Comparison of ENCODE assay signal across 16 cellular contexts in the genomic region with DNA sequence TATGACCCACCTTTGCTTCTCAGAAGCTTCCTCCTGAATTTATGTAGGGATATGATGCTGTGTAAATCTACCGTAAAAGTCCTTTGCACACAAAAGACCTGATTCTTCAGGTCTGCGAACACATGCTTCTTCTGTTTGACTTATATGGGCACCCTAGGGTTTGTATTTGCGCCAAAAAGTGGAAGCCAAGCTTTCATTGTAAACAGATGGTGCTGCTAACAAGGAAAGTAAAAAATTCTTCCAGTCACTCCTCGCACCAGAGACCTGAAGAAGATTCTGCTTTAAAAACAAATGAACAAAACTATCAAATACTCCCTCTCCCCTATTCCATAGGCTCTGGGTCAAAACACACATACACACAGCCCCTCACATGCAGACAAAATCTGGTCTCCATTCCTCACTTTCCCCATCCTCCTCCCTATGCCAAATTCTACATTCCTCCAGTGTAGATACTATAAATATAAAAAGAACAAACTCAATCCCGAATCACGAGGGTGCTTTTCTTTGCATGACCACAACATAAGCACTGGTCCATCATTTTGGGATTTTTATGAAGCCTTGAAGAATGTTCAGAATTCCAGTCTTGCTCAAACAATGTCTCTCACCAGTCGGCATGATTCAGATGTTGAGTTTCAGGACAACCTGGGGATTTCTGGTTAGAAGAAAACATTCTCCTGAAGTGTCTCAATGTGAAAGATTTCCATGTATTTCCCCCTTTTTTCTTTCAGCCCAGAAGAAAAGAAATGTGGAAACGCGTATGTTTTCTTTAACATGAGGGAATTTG.
DNase-seq lines count a peak whose midpoint lies in the region; ATAC-seq and TF ChIP-seq lines count a peak whose summit lies in the region.
"Had no signal": no experiment of that assay in that cellular context is flagged by ENCODE, and none has a peak within 500 bp of the region (broad histone marks: within the 10 kb centered on the region; RNA-seq: fewer than 3 reads in every experiment).

No MANE protein-coding gene starts in this region.

- no peak for TF ChIP-seq CTCF in BJ (IDR thresholded peaks at IDR 0.05; ENCODE audit: insufficient read depth, low read depth, low read length)
- TF ChIP-seq CTCF in esophagus muscularis mucosa (IDR thresholded peaks at IDR 0.05): no peak
- no peak for TF ChIP-seq CTCF in WTC11 (IDR thresholded peaks at IDR 0.05)

- DNase-seq in BJ (ENCODE audit: low read depth): peak; percentile 66
- DNase-seq in NCI-H69 (lab: John Stamatoyannopoulos, UW): peak; percentile 67
- DNase-seq in esophagus muscularis mucosa (ENCODE audit: extremely low spot score): peak; percentile 37
- DNase-seq in non-pigmented ciliary epithelial cell (ENCODE audit: low read depth): peak; percentile 94
- DNase-seq in COLO668 (lab: John Stamatoyannopoulos, UW; ENCODE audit: unreplicated experiment): no peak
- DNase-seq in WTC11 (ENCODE audit: low spot score): no peak
- no peak for DNase-seq in activated CD4-positive, alpha-beta T cell treated with anti-CD3 and anti-CD28 coated beads for 4 hours
- DNase-seq in erythroblast (lab: John Stamatoyannopoulos, UW): no peak
- DNase-seq: activated CD4-positive, alpha-beta T cell treated with anti-CD3 and anti-CD28 coated beads, Interleukin-2, amount 50 U/mL, for 48 hours; activated T-cell treated with anti-CD3 and anti-CD28 coated beads, Interleukin-2, amount 50 U/mL, for 48 hours; anterior cingulate cortex; CD4-positive, CD25-positive, alpha-beta regulatory T cell; effector CD4-positive, alpha-beta T cell; MV-4-11; SIG-M5 had no signal

- no peaks in the 10 kb centered on the region for H3K36me3 ChIP-seq in BJ (ENCODE audit: control insufficient read depth, insufficient read depth, low read length)
- no peaks in the 10 kb centered on the region for H3K36me3 ChIP-seq in esophagus muscularis mucosa
- H3K36me3 ChIP-seq: tibial nerve had no signal

- H3K4me1 ChIP-seq in esophagus muscularis mucosa: peaks cover 16 to 43% (median 20%) of the 10 kb centered on the region in 4 donors
- H3K4me1 ChIP-seq: tibial nerve had no signal

- TF ChIP-seq POLR2A in esophagus muscularis mucosa (IDR thresholded peaks at IDR 0.05; ENCODE audit: low read depth): no peak
- no peak for TF ChIP-seq POLR2A in erythroblast (IDR thresholded peaks at IDR 0.05; ENCODE audit: low read length)

- POLR2A ChIA-PET in BJ (lab: Charles Lee) (interaction anchor here (0.7 kb wide), 1 partner anchor 11 kb away, joined by 3 read pairs; no protein-coding TSS in a partner anchor), WTC11 (lab: Charles Lee) (no interaction called here)

- no peaks in the 10 kb centered on the region for H3K27me3 ChIP-seq in BJ (ENCODE audit: control insufficient read depth, insufficient read depth, low read length)
- H3K27me3 ChIP-seq in esophagus muscularis mucosa: no peaks in the 10 kb centered on the region
- H3K27me3 ChIP-seq: tibial nerve had no signal

- H3K27me3 Mint-ChIP-seq in WTC11 (ENCODE audit: low read depth): no peaks in the 10 kb centered on the region

- intact Hi-C loops in esophagus muscularis mucosa (cut with DNase I): no loop called here

- CTCF ChIA-PET in BJ (lab: Yijun Ruan, JAX): interaction anchor here (0.7 kb wide), 1 partner anchor 842 kb away, joined by 3 read pairs; no protein-coding TSS in a partner anchor
- CTCF ChIA-PET in WTC11 (lab: Charles Lee): no interaction called here

- ATAC-seq in WTC11: no peak

- H3K4me3 ChIP-seq in BJ (ENCODE audit: low read depth, low read length): no peak overlapping the region
- H3K4me3 ChIP-seq in esophagus muscularis mucosa: peak overlapping the region in 1 of 4 donors; percentile 4
- H3K4me3 ChIP-seq: tibial nerve had no signal

- no peaks in the 10 kb centered on the region for H3K9me3 ChIP-seq in esophagus muscularis mucosa
- H3K9me3 ChIP-seq: tibial nerve had no signal

- no peak for TF ChIP-seq EP300 in esophagus muscularis mucosa (IDR thresholded peaks at IDR 0.05)

- H3K36me3 Mint-ChIP-seq in WTC11: no peaks in the 10 kb centered on the region
- H3K36me3 Mint-ChIP-seq: CD4-positive, CD25-positive, alpha-beta regulatory T cell had no signal

- H3K4me1 Mint-ChIP-seq in WTC11: peaks cover 19% of the 10 kb centered on the region
- H3K4me1 Mint-ChIP-seq: CD4-positive, CD25-positive, alpha-beta regulatory T cell had no signal

- no peak overlapping the region for H3K4me3 Mint-ChIP-seq in WTC11
- H3K4me3 Mint-ChIP-seq: CD4-positive, CD25-positive, alpha-beta regulatory T cell had no signal

- no peaks in the 10 kb centered on the region for H3K9me3 Mint-ChIP-seq in WTC11

- 69% methylated on average over 9 of the region's 9 CpGs for WGBS in esophagus muscularis mucosa

- no peak overlapping the region for H3K27ac Mint-ChIP-seq in WTC11
- H3K27ac Mint-ChIP-seq: CD4-positive, CD25-positive, alpha-beta regulatory T cell had no signal

- peak overlapping the region; percentile 35 to 70 (median 49) for H3K27ac ChIP-seq in esophagus muscularis mucosa (replicated peaks in 1 of 4)
- H3K27ac ChIP-seq: tibial nerve had no signal

TF ChIP-seq in WTC11, 78 proteins besides CTCF, POLR2A, EP300 and RAD21 (continues in another document):
- TF ChIP-seq, protein P1, sequence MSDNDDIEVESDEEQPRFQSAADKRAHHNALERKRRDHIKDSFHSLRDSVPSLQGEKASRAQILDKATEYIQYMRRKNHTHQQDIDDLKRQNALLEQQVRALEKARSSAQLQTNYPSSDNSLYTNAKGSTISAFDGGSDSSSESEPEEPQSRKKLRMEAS (CRISPR knock-in tag; IDR thresholded peaks at IDR 0.05): no peak
- TF ChIP-seq, protein P2, sequence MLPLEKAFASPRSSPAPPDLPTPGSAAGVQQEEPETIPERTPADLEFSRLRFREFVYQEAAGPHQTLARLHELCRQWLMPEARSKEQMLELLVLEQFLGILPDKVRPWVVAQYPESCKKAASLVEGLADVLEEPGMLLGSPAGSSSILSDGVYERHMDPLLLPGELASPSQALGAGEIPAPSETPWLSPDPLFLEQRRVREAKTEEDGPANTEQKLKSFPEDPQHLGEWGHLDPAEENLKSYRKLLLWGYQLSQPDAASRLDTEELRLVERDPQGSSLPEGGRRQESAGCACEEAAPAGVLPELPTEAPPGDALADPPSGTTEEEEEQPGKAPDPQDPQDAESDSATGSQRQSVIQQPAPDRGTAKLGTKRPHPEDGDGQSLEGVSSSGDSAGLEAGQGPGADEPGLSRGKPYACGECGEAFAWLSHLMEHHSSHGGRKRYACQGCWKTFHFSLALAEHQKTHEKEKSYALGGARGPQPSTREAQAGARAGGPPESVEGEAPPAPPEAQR (CRISPR knock-in tag; IDR thresholded peaks at IDR 0.05): no peak
- TF ChIP-seq, protein P3, sequence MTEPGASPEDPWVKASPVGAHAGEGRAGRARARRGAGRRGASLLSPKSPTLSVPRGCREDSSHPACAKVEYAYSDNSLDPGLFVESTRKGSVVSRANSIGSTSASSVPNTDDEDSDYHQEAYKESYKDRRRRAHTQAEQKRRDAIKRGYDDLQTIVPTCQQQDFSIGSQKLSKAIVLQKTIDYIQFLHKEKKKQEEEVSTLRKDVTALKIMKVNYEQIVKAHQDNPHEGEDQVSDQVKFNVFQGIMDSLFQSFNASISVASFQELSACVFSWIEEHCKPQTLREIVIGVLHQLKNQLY (CRISPR knock-in tag; IDR thresholded peaks at IDR 0.05): no peak
- TF ChIP-seq, protein P4, sequence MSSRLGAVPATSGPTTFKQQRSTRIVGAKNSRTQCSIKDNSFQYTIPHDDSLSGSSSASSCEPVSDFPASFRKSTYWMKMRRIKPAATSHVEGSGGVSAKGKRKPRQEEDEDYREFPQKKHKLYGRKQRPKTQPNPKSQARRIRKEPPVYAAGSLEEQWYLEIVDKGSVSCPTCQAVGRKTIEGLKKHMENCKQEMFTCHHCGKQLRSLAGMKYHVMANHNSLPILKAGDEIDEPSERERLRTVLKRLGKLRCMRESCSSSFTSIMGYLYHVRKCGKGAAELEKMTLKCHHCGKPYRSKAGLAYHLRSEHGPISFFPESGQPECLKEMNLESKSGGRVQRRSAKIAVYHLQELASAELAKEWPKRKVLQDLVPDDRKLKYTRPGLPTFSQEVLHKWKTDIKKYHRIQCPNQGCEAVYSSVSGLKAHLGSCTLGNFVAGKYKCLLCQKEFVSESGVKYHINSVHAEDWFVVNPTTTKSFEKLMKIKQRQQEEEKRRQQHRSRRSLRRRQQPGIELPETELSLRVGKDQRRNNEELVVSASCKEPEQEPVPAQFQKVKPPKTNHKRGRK (CRISPR knock-in tag; IDR thresholded peaks at IDR 0.05; ENCODE audit: borderline replicate concordance): no peak
- TF ChIP-seq CREB1 (CRISPR knock-in tag; IDR thresholded peaks at IDR 0.05) (no peak), ZNF317 (CRISPR knock-in tag; IDR thresholded peaks at IDR 0.05; ENCODE audit: borderline replicate concordance, low read depth) (no peak)
- TF ChIP-seq, protein P5, sequence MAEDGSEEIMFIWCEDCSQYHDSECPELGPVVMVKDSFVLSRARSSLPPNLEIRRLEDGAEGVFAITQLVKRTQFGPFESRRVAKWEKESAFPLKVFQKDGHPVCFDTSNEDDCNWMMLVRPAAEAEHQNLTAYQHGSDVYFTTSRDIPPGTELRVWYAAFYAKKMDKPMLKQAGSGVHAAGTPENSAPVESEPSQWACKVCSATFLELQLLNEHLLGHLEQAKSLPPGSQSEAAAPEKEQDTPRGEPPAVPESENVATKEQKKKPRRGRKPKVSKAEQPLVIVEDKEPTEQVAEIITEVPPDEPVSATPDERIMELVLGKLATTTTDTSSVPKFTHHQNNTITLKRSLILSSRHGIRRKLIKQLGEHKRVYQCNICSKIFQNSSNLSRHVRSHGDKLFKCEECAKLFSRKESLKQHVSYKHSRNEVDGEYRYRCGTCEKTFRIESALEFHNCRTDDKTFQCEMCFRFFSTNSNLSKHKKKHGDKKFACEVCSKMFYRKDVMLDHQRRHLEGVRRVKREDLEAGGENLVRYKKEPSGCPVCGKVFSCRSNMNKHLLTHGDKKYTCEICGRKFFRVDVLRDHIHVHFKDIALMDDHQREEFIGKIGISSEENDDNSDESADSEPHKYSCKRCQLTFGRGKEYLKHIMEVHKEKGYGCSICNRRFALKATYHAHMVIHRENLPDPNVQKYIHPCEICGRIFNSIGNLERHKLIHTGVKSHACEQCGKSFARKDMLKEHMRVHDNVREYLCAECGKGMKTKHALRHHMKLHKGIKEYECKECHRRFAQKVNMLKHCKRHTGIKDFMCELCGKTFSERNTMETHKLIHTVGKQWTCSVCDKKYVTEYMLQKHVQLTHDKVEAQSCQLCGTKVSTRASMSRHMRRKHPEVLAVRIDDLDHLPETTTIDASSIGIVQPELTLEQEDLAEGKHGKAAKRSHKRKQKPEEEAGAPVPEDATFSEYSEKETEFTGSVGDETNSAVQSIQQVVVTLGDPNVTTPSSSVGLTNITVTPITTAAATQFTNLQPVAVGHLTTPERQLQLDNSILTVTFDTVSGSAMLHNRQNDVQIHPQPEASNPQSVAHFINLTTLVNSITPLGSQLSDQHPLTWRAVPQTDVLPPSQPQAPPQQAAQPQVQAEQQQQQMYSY (CRISPR knock-in tag; IDR thresholded peaks at IDR 0.05): no peak

Comparison
In these comparisons a context has a peak if more than half of its experiments do, and no peak if none do; other contexts are left out.
1. DNase-seq: peak in BJ (single experiment), NCI-H69 (single experiment), esophagus muscularis mucosa (single experiment) and non-pigmented ciliary epithelial cell (single experiment); none in COLO668 (single experiment), WTC11 (single experiment), activated CD4-positive, alpha-beta T cell treated with anti-CD3 and anti-CD28 coated beads for 4 hours (0 of 2) and erythroblast (0 of 2).